In the genomic region with DNA sequence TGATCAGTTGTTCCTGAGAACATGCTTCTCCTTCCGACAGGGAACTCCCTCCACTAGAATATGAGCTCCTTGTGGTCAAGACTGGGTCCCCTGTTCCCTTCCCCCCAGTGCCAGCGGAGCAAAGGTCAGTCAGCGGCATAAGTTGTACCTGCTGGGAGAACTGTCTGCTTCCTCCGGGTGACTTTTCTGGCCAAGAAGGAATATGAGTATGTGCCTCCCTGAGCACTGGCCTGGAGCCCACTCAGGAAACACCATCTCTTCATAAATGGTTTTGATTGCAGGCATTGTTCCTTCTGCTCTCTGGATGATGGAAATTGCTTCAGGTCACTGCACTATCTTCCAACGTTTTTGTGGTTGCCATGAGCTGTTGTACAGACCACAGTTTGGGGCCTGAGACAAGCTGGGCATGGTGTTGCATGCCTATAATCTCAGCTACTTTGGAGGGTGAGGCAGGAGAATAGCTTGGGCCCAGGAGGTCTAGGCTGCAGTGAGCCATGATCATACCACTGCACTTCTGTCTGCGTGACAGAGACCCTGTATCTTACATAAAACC, we compare ENCODE assay signal across 14 cellular contexts. TPM values are rescaled to one million over a fixed set of nuclear protein-coding genes. Genes with fewer than 3 reads are reported as not detected.
DNase-seq lines count a peak whose midpoint lies in the region; ATAC-seq and TF ChIP-seq lines count a peak whose summit lies in the region.
"Had no signal": no experiment of that assay in that cellular context is flagged by ENCODE, and none has a peak within 500 bp of the region (broad histone marks: within the 10 kb centered on the region; RNA-seq: fewer than 3 reads in every experiment).

No MANE protein-coding gene starts in this region.

- no peaks in the 10 kb centered on the region for H3K9me3 Mint-ChIP-seq in activated CD4-positive, alpha-beta T cell treated with anti-CD3 and anti-CD28 coated beads for 36 hours (ENCODE audit: low read depth)

- TF ChIP-seq CTCF in RWPE2 (IDR thresholded peaks at IDR 0.05; ENCODE audit: poor library complexity, severe bottlenecking), result no peak

- H3K9me3 ChIP-seq in RWPE2 (ENCODE audit: severe bottlenecking), result no peaks in the 10 kb centered on the region
- H3K9me3 ChIP-seq in skeletal muscle satellite cell (replicated peaks; ENCODE audit: low read length), result no peaks in the 10 kb centered on the region
- H3K9me3 ChIP-seq: upper lobe of left lung had no signal

- H3K27ac ChIP-seq in RWPE2 (ENCODE audit: poor library complexity, severe bottlenecking), result peak overlapping the region; percentile 80
- peak overlapping the region; percentile 8 for H3K27ac ChIP-seq in epithelial cell of prostate

- CTCF ChIA-PET in activated CD4-positive, alpha-beta T cell treated with anti-CD3 and anti-CD28 coated beads for 36 hours (lab: Charles Lee), result interaction anchor here (0.5 kb wide), 1 partner anchor 30 kb away, joined by 5 read pairs; no protein-coding TSS in a partner anchor

- no peak for ATAC-seq in activated CD4-positive, alpha-beta T cell treated with anti-CD3 and anti-CD28 coated beads for 36 hours
- ATAC-seq in RWPE2 (ENCODE audit: low read depth) (no peak), HG02840 (IDR thresholded peaks at IDR 0.05; ENCODE audit: low FRiP score, unreplicated experiment) (no peak), HG02938 (IDR thresholded peaks at IDR 0.05; ENCODE audit: unreplicated experiment) (no peak)
- ATAC-seq: esophagus mucosa had no signal

- peak overlapping the region; percentile 99 for H3K4me3 Mint-ChIP-seq in activated CD4-positive, alpha-beta T cell treated with anti-CD3 and anti-CD28 coated beads for 36 hours

- H3K4me1 ChIP-seq in RWPE2 (ENCODE audit: insufficient read depth, poor library complexity, severe bottlenecking), result peaks cover 21% of the 10 kb centered on the region
- H3K4me1 ChIP-seq in skeletal muscle satellite cell (ENCODE audit: control insufficient read depth, insufficient read depth, low read length), result peaks cover 36% of the 10 kb centered on the region

- DNase-seq in activated CD4-positive, alpha-beta T cell treated with anti-CD3 and anti-CD28 coated beads for 36 hours, result no peak
- no peak for DNase-seq in activated CD4-positive, alpha-beta T cell treated with anti-CD3 and anti-CD28 coated beads for 4 hours
- DNase-seq in RWPE2 (ENCODE audit: low spot score) (no peak), epithelial cell of prostate (ENCODE audit: low read depth, low spot score) (no peak), SIG-M5 treated with dmso at 0.1 percent for 504 hours (lab: John Stamatoyannopoulos, UW; ENCODE audit: unreplicated experiment) (no peak)
- DNase-seq: NCI-H1105 treated with DMSO at 0.1 percent for 48 hours; Right ventricle myocardium superior; stimulated activated CD4-positive, alpha-beta T cell treated with anti-CD3 and anti-CD28 coated beads, Interleukin-2, amount 100 ng/mL, for 24 hours; upper lobe of left lung had no signal

- peak overlapping the region; percentile 93 for H3K27ac Mint-ChIP-seq in activated CD4-positive, alpha-beta T cell treated with anti-CD3 and anti-CD28 coated beads for 36 hours

- peaks cover 61% of the 10 kb centered on the region for H3K36me3 Mint-ChIP-seq in activated CD4-positive, alpha-beta T cell treated with anti-CD3 and anti-CD28 coated beads for 36 hours (ENCODE audit: low read depth)

- no peak overlapping the region for H3K9ac ChIP-seq in skeletal muscle satellite cell (ENCODE audit: low read depth, low read length)

- H3K4me1 Mint-ChIP-seq in activated CD4-positive, alpha-beta T cell treated with anti-CD3 and anti-CD28 coated beads for 36 hours, result peaks cover 46% of the 10 kb centered on the region

- H3K4me3 ChIP-seq in RWPE2 (ENCODE audit: severe bottlenecking) (no peak overlapping the region), skeletal muscle satellite cell (ENCODE audit: low read length) (no peak overlapping the region)
- H3K4me3 ChIP-seq: upper lobe of left lung had no signal

- intact Hi-C loops in activated CD4-positive, alpha-beta T cell treated with anti-CD3 and anti-CD28 coated beads for 36 hours (cut with DNase I, micrococcal nuclease), result no loop called here

- H3K27me3 ChIP-seq in RWPE2 (ENCODE audit: insufficient read depth, poor library complexity, severe bottlenecking), result no peaks in the 10 kb centered on the region
- H3K27me3 ChIP-seq in skeletal muscle satellite cell (ENCODE audit: control insufficient read depth, insufficient read depth, low read length), result no peaks in the 10 kb centered on the region
- H3K27me3 ChIP-seq: upper lobe of left lung had no signal

- H3K36me3 ChIP-seq in RWPE2 (ENCODE audit: low read depth), result peaks cover 68% of the 10 kb centered on the region
- H3K36me3 ChIP-seq in skeletal muscle satellite cell (ENCODE audit: insufficient read depth, low read length), result peaks cover 46% of the 10 kb centered on the region

- peak overlapping the region; percentile 34 for H3K4me2 ChIP-seq in skeletal muscle satellite cell (ENCODE audit: low read length)

- POLR2A ChIA-PET in activated CD4-positive, alpha-beta T cell treated with anti-CD3 and anti-CD28 coated beads for 36 hours (lab: Charles Lee), result no interaction called here

- H3K27me3 Mint-ChIP-seq in activated CD4-positive, alpha-beta T cell treated with anti-CD3 and anti-CD28 coated beads for 36 hours, result no peaks in the 10 kb centered on the region

RNA-seq across cellular contexts. Expression of gene P4HB, which starts 2.9 kb away (rescaled TPM):
- 100 to 1,000 TPM; 414 to 578 TPM for total RNA-seq in activated CD4-positive, alpha-beta T cell treated with anti-CD3 and anti-CD28 coated beads for 36 hours
- total RNA-seq in skeletal muscle satellite cell (2012; rRNA removed), result 1,387 and 1,428 TPM in 2 replicates

RNA-seq across cellular contexts. Expression of gene ARHGDIA, which starts 7.9 kb away (rescaled TPM):
- total RNA-seq in activated CD4-positive, alpha-beta T cell treated with anti-CD3 and anti-CD28 coated beads for 36 hours, result 100 to 1,000 TPM; 513 to 661 TPM
- total RNA-seq in skeletal muscle satellite cell (2012; rRNA removed), result 197 and 245 TPM in 2 replicates

RNA-seq across cellular contexts. Expression of gene ALYREF, which starts 28.2 kb away (rescaled TPM):
- 100 to 1,000 TPM; 197 to 230 TPM for total RNA-seq in activated CD4-positive, alpha-beta T cell treated with anti-CD3 and anti-CD28 coated beads for 36 hours
- 148 and 159 TPM in 2 replicates for total RNA-seq in skeletal muscle satellite cell (2012; rRNA removed)

RNA-seq across cellular contexts. Expression of gene ANAPC11, which starts 28.3 kb away (rescaled TPM):
- 100 to 1,000 TPM in 1 of 2 experiments, 10 to 100 TPM in 1; 79.9 to 131 TPM for total RNA-seq in activated CD4-positive, alpha-beta T cell treated with anti-CD3 and anti-CD28 coated beads for 36 hours
- 159 and 181 TPM in 2 replicates for total RNA-seq in skeletal muscle satellite cell (2012; rRNA removed)

RNA-seq across cellular contexts. Expression of gene PPP1R27, which starts 28.3 kb away (rescaled TPM):
- total RNA-seq in activated CD4-positive, alpha-beta T cell treated with anti-CD3 and anti-CD28 coated beads for 36 hours, result not detected
- 0.44 TPM in 1 of 2 replicates, not detected in the other for total RNA-seq in skeletal muscle satellite cell (2012; rRNA removed)
- total RNA-seq: lung microvascular endothelial cell, Right ventricle myocardium superior, upper lobe of left lung had no signal
